ENCODE assay signal across 19 cellular contexts in the genomic region with DNA sequence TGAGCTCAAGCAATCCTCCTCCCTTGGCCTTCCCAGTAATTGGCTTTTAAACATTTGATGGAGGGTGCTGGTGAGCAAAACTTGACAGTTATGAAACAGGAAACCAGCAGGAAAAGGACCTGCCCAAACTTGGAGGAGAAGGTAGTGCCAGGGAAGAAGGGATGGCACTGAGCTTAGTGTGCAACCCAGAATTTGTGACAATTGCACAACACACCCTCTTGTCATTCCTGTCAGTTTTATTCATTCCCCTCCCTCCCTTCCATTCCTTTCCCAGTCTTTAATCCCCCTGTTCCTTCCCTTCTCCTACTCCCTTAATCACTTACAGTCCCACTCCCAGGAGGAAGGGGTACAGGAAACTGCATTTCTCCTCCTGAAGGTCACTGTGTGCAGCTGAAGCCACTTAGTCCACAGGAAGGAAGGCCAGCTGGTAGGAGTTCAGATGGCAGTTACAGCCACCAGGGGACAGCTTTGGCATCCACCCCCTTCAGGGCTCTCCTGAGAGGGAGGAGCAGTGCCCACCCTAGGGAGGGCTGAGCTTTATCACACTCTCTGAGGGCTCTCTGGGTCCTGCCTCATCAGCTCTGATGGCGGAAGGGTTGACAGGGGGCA. TPM values are rescaled to one million over a fixed set of nuclear protein-coding genes. Genes with fewer than 3 reads are reported as not detected.
DNase-seq lines count a peak whose midpoint lies in the region; ATAC-seq and TF ChIP-seq lines count a peak whose summit lies in the region.
"Had no signal": no experiment of that assay in that cellular context is flagged by ENCODE, and none has a peak within 500 bp of the region (broad histone marks: within the 10 kb centered on the region; RNA-seq: fewer than 3 reads in every experiment).

No MANE protein-coding gene starts in this region.

- peak overlapping the region; percentile 87 for H2BK15ac ChIP-seq in mesenchymal stem cell (ENCODE audit: low read depth, poor library complexity, severe bottlenecking)

- peaks cover 6% of the 10 kb centered on the region for H3K4me1 ChIP-seq in mesenchymal stem cell (ENCODE audit: control insufficient read depth, insufficient read depth, low read depth, low read length)
- H3K4me1 ChIP-seq: esophagus muscularis mucosa, left lung, neural progenitor cell, testis had no signal

- WGBS in mesenchymal stem cell: no CpG with 5 or more reads among the region's 1 CpG

- no peak overlapping the region for H2AFZ ChIP-seq in mesenchymal stem cell (ENCODE audit: low read depth, low read length)
- H2AFZ ChIP-seq: neural progenitor cell had no signal

- peak overlapping the region; percentile 92 to 95 for H2BK12ac ChIP-seq in mesenchymal stem cell (ENCODE audit: low read length in 2 of 2)

- peak overlapping the region; percentile 87 for H4K91ac ChIP-seq in mesenchymal stem cell (ENCODE audit: low read length)

- ATAC-seq in HG03378 (IDR thresholded peaks at IDR 0.05; ENCODE audit: unreplicated experiment) (no peak), HG02678 (IDR thresholded peaks at IDR 0.05; ENCODE audit: unreplicated experiment) (no peak)
- ATAC-seq: left lung had no signal

- H3K4me3 ChIP-seq in AG10803 (ENCODE audit: low read length) (no peak overlapping the region), mesenchymal stem cell (ENCODE audit: insufficient read depth in 1 of 2, low read depth in 1 of 2, low read length in 2 of 2) (no peak overlapping the region)
- H3K4me3 ChIP-seq: esophagus muscularis mucosa, left lung, MG63, neural progenitor cell, testis had no signal

- H3K14ac ChIP-seq in mesenchymal stem cell (ENCODE audit: low read length in 2 of 2): peak overlapping the region in 1 of 2 experiments; percentile 93

- H3K27me3 ChIP-seq in mesenchymal stem cell (ENCODE audit: control insufficient read depth in 1 of 2, insufficient read depth in 1 of 2, low read length in 2 of 2): no peaks in the 10 kb centered on the region
- H3K27me3 ChIP-seq: left lung, MG63, neural progenitor cell, testis had no signal

- DNase-seq in AG10803 (ENCODE audit: low read depth) (peak; percentile 34), HT-29 (ENCODE audit: low spot score) (peak; percentile 23), mesenchymal stem cell (no peak), HUDEP-2 (lab: John Stamatoyannopoulos, UW; ENCODE audit: unreplicated experiment in 76 of 76) (no peak), NCI-H2171 (lab: John Stamatoyannopoulos, UW) (no peak)
- DNase-seq: activated CD4-positive, alpha-beta T cell treated with anti-CD3 and anti-CD28 coated beads, Interleukin-2, amount 10 ng/mL, durations not matched to agents 24 days and 14 days; activated CD8-positive, alpha-beta memory T cell treated with anti-CD3 and anti-CD28 coated beads, Interleukin-2, amount 50 U/mL, for 4 hours; activated effector memory CD4-positive, alpha-beta T cell treated with Interleukin-2 at 50 U/mL for 16 hours; EL; glutamatergic neuron; left lung; MG63; NCI-H1694 treated with DMSO at 0.1 percent for 48 hours; testis had no signal

- H3K36me3 ChIP-seq in mesenchymal stem cell (ENCODE audit: control insufficient read depth in 1 of 2, insufficient read depth in 2 of 2, low read depth in 1 of 2, low read length in 2 of 2): no peaks in the 10 kb centered on the region
- H3K36me3 ChIP-seq: esophagus muscularis mucosa, left lung, neural progenitor cell had no signal

- peak overlapping the region; percentile 97 for H3K27ac ChIP-seq in VCaP
- no peak overlapping the region for H3K27ac ChIP-seq in mesenchymal stem cell (ENCODE audit: low read length, poor library complexity, severe bottlenecking)
- H3K27ac ChIP-seq: esophagus muscularis mucosa, left lung, neural progenitor cell, testis had no signal

- H3K4me2 ChIP-seq in mesenchymal stem cell (ENCODE audit: low read length, poor library complexity, severe bottlenecking): no peak overlapping the region
- H3K4me2 ChIP-seq: neural progenitor cell had no signal

- peak overlapping the region; percentile 98 for H2BK120ac ChIP-seq in mesenchymal stem cell (ENCODE audit: low read depth, low read length)

- peaks cover 30% of the 10 kb centered on the region for H3K9me3 ChIP-seq in mesenchymal stem cell (ENCODE audit: control insufficient read depth, low read length)
- H3K9me3 ChIP-seq: testis had no signal

- H3K9ac ChIP-seq in mesenchymal stem cell (ENCODE audit: low read length): peak overlapping the region; percentile 84
- H3K9ac ChIP-seq: neural progenitor cell had no signal

- H2AK5ac ChIP-seq in mesenchymal stem cell (ENCODE audit: low read length, severe bottlenecking): peak overlapping the region; percentile 11

- TF ChIP-seq CTCF in AG10803 (conservative IDR thresholded peaks at IDR 0.05; ENCODE audit: low read length): peak; percentile 3; the same call in 1 of the 2 replicates
- TF ChIP-seq CTCF in VCaP (conservative IDR thresholded peaks at IDR 0.05): no peak

- no peak overlapping the region for H2BK5ac ChIP-seq in mesenchymal stem cell (ENCODE audit: low read depth, low read length, poor library complexity, severe bottlenecking)

- H3K23ac ChIP-seq in mesenchymal stem cell (ENCODE audit: low read length in 2 of 2): no peak overlapping the region

- H4K8ac ChIP-seq in mesenchymal stem cell (ENCODE audit: low read length): peak overlapping the region; percentile 83

- H3K18ac ChIP-seq in mesenchymal stem cell (ENCODE audit: low read depth in 1 of 2, low read length in 2 of 2): peak overlapping the region; percentile 93 to 97

- no peaks in the 10 kb centered on the region for H3K79me1 ChIP-seq in mesenchymal stem cell (replicated peaks; ENCODE audit: low read length, poor library complexity, severe bottlenecking)

- H3K4ac ChIP-seq in mesenchymal stem cell (ENCODE audit: low read depth in 1 of 2, low read length in 2 of 2): peak overlapping the region; percentile 76 to 94

RNA-seq across cellular contexts. Expression of a gene that starts 24.0 kb away (rescaled TPM):
- 3.5 and 5.5 TPM in 2 replicates for total RNA-seq in HT-29 (2014; rRNA removed; shearing (Covaris generic))
- 3.0 TPM for polyA plus RNA-seq in mesenchymal stem cell (2013, experiment 1 of 2)
- 3.2 TPM for polyA plus RNA-seq in mesenchymal stem cell (2013, experiment 2 of 2)
- total RNA-seq: activated CD4-positive, alpha-beta T cell treated with anti-CD3 and anti-CD28 coated beads, Interleukin-2, amount 10 ng/mL, durations not matched to agents 24 days and 14 days had no signal

Comparison
In these comparisons a context has a peak if more than half of its experiments do, and no peak if none do; other contexts are left out.
1. DNase-seq: peak in AG10803 (single experiment) and HT-29 (single experiment); none in mesenchymal stem cell (single experiment), HUDEP-2 (0 of 76) and NCI-H2171 (single experiment).